20 cellular contexts compared by ENCODE assay signal in genomic region chr9:132244582-132245455, GRCh38.
DNase-seq lines count a peak whose midpoint lies in the region; ATAC-seq and TF ChIP-seq lines count a peak whose summit lies in the region.
"Had no signal": no experiment of that assay in that cellular context is flagged by ENCODE, and none has a peak within 500 bp of the region (broad histone marks: within the 10 kb centered on the region; RNA-seq: fewer than 3 reads in every experiment).

No MANE protein-coding gene starts in this region.

- 23 to 35% methylated on average over 7 to 19 of the region's 19 CpGs for WGBS in body of pancreas, 2 donors

- no peak overlapping the region for H3K4me3 ChIP-seq in body of pancreas
- H3K4me3 ChIP-seq in lower lobe of right lung: no peak overlapping the region
- no peak overlapping the region for H3K4me3 ChIP-seq in uterus
- H3K4me3 ChIP-seq: thoracic aorta had no signal

- H3K36me3 ChIP-seq in body of pancreas (replicated peaks in 1 of 2; ENCODE audit: insufficient read depth in 1 of 2, low read depth in 2 of 2) (no peaks in the 10 kb centered on the region), lower lobe of right lung (no peaks in the 10 kb centered on the region), uterus (no peaks in the 10 kb centered on the region)
- H3K36me3 ChIP-seq: thoracic aorta had no signal

- ATAC-seq in left cardiac atrium: no peak
- ATAC-seq in left ventricle myocardium superior: no peak
- ATAC-seq in body of pancreas: no peak
- ATAC-seq in lower lobe of right lung: no peak
- ATAC-seq: T-helper 17 cell had no signal

- intact Hi-C loops in left cardiac atrium (cut with DNase I): no loop called here
- intact Hi-C loops in left ventricle myocardium superior (cut with micrococcal nuclease): no loop called here
- intact Hi-C loops in body of pancreas (cut with DNase I): no loop called here
- intact Hi-C loops in lower lobe of right lung (cut with DNase I): no loop called here
- intact Hi-C loops in uterus (cut with DNase I; ENCODE audit: low total_unique reads): no loop called here

- H3K27me3 ChIP-seq in body of pancreas: no peaks in the 10 kb centered on the region
- peaks cover 25% of the 10 kb centered on the region for H3K27me3 ChIP-seq in lower lobe of right lung (ENCODE audit: low read depth)
- H3K27me3 ChIP-seq in uterus: no peaks in the 10 kb centered on the region

- H3K4me1 ChIP-seq in body of pancreas: peaks cover 62% of the 10 kb centered on the region
- peaks cover 19% of the 10 kb centered on the region for H3K4me1 ChIP-seq in lower lobe of right lung
- peaks cover 0 to 17% of the 10 kb centered on the region in 2 donors for H3K4me1 ChIP-seq in uterus

- DNase-seq in left cardiac atrium: peak; percentile 48
- DNase-seq in left ventricle myocardium superior: no peak
- DNase-seq in body of pancreas: peak; percentile 50 to 62 (median 57)
- DNase-seq in lower lobe of right lung: peak; percentile 45
- DNase-seq in uterus: peak; percentile 60 to 70
- no peak for DNase-seq in activated CD4-positive, alpha-beta T cell treated with anti-CD3 and anti-CD28 coated beads, Interleukin-2, amount 50 U/mL, for 1 hour
- no peak for DNase-seq in NCI-H146 treated with DMSO at 0.1 percent for 48 hours (lab: John Stamatoyannopoulos, UW; ENCODE audit: unreplicated experiment)
- no peak for DNase-seq in DMS153 treated with DMSO at 0.1 percent for 48 hours (lab: John Stamatoyannopoulos, UW; ENCODE audit: unreplicated experiment)
- DNase-seq: activated CD4-positive, alpha-beta T cell treated with anti-CD3 and anti-CD28 coated beads for 48 hours; activated naive CD8-positive, alpha-beta T cell treated with anti-CD3 and anti-CD28 coated beads for 36 hours; activated T-cell treated with anti-CD3 and anti-CD28 coated beads for 4 hours; central memory CD4-positive, alpha-beta T cell; DMS153; GOT3; MM.1S; NCI-H2107; NCI-H748 treated with DMSO at 0.1 percent for 48 hours; stimulated activated CD4-positive, alpha-beta T cell treated with anti-CD3 and anti-CD28 coated beads, Interleukin-2, amount 100 ng/mL, for 24 hours; T-helper 17 cell had no signal

- TF ChIP-seq CTCF in body of pancreas (IDR thresholded peaks at IDR 0.05) (no peak), lower lobe of right lung (IDR thresholded peaks at IDR 0.05) (no peak), uterus (IDR thresholded peaks at IDR 0.05) (no peak)

- H3K9me3 ChIP-seq in body of pancreas (no peaks in the 10 kb centered on the region), lower lobe of right lung (no peaks in the 10 kb centered on the region), uterus (no peaks in the 10 kb centered on the region)
- H3K9me3 ChIP-seq: thoracic aorta had no signal

- TF ChIP-seq POLR2A in body of pancreas (IDR thresholded peaks at IDR 0.05) (peak in 1 of 3 donors; percentile 15), uterus (IDR thresholded peaks at IDR 0.05) (no peak)

- peak overlapping the region; percentile 54 to 79 (median 64) for H3K27ac ChIP-seq in body of pancreas
- peak overlapping the region; percentile 33 for H3K27ac ChIP-seq in lower lobe of right lung
- peak overlapping the region; percentile 52 to 66 for H3K27ac ChIP-seq in uterus
- H3K27ac ChIP-seq: thoracic aorta had no signal

Comparison
In these comparisons a context has a peak if more than half of its experiments do, and no peak if none do; other contexts are left out.
1. DNase-seq: peak in left cardiac atrium (single experiment), body of pancreas (4 of 4), lower lobe of right lung (single experiment) and uterus (2 of 2); none in left ventricle myocardium superior (single experiment), activated CD4-positive, alpha-beta T cell treated with anti-CD3 and anti-CD28 coated beads, Interleukin-2, amount 50 U/mL, for 1 hour (single experiment), NCI-H146 treated with DMSO at 0.1 percent for 48 hours (single experiment) and DMS153 treated with DMSO at 0.1 percent for 48 hours (single experiment).
2. Peak in every context shown above with its lines, with median percentiles within 50 percentile points of each other: H3K27ac ChIP-seq.